ENCODE assay signal across 1 cellular context in the genomic region with DNA sequence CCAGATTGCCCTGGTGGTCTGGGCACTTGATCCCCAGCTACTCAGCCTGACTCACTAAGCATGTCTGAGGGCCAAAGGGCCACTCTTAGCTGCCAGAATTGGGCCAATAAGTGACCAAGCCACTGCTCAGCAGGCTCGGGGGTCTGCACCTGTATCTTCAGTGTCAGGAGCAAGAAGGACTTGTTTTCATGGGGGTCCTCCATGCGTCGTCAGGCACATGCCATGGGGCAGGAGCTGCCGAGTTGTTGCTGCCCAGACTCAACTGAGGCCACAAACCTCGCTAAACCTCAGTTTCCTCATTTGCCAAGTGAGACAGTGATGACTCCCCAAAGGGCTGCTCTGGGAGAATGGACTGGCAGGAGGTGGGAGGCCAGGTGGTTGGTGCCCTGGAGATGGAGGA.
TF ChIP-seq lines count a peak whose summit lies in the region.

No MANE protein-coding gene starts in this region.

TF ChIP-seq in IMR-90, 13 proteins besides CTCF, POLR2A, EP300 and RAD21 (continued from another document):
- TF ChIP-seq ELK1 (IDR thresholded peaks at IDR 0.05; ENCODE audit: borderline replicate concordance, low read depth, low read length) (no peak), BHLHE40 (IDR thresholded peaks at IDR 0.05; ENCODE audit: low read depth, low read length) (no peak), CEBPB (IDR thresholded peaks at IDR 0.05; ENCODE audit: low read depth, low read length) (no peak), CHD1 (IDR thresholded peaks at IDR 0.05; ENCODE audit: low read depth, low read length) (no peak), RCOR1 (IDR thresholded peaks at IDR 0.05; ENCODE audit: insufficient replicate concordance, low read length) (no peak), MAZ (IDR thresholded peaks at IDR 0.05; ENCODE audit: borderline replicate concordance, low read depth, low read length) (no peak), USF2 (IDR thresholded peaks at IDR 0.05; ENCODE audit: low read depth, low read length) (no peak)
TF ChIP-seq in IMR-90: peak in this region for 0.
